ENCODE assay signal across 29 cellular contexts in genomic region chr12:123654129-123654701, GRCh38.
"Had no signal": no experiment of that assay in that cellular context is flagged by ENCODE, and none has a peak within 500 bp of the region (broad histone marks: within the 10 kb centered on the region; RNA-seq: fewer than 3 reads in every experiment).

No MANE protein-coding gene starts in this region.

- H3K4me3 ChIP-seq: ascending aorta, body of pancreas, breast epithelium, coronary artery, PC-9 had no signal

- H3K9me3 Mint-ChIP-seq: activated CD4-positive, alpha-beta memory T cell treated with anti-CD3 and anti-CD28 coated beads for 36 hours; activated CD4-positive, alpha-beta T cell treated with anti-CD3 and anti-CD28 coated beads, Interleukin-2, amount 10 ng/mL, durations not matched to agents 24 days and 14 days; activated naive CD4-positive, alpha-beta T cell treated with anti-CD3 and anti-CD28 coated beads for 36 hours; activated naive CD4-positive, alpha-beta T cell treated with anti-CD3 and anti-CD28 coated beads, Interleukin-2, amount 50 U/mL, for 72 hours; activated T-cell treated with anti-CD3 and anti-CD28 coated beads, Interleukin-2, amount 50 U/mL, for 24 hours; activated T-helper 1 cell treated with anti-CD3 and anti-CD28 coated beads, Interleukin-12 subunit alpha, Interleukin-12 subunit beta, Interleukin-2, Interleukin-4 antibody, amounts not matched to agents 30 ng/mL and 10 ng/mL and 1 ng/mL, durations not matched to agents 14 hours and 24 hours and 36 hours; T-cell had no signal

- FAIRE-seq: RCC 7860, TTC549 had no signal

- H3K27ac Mint-ChIP-seq: activated CD4-positive, alpha-beta memory T cell treated with anti-CD3 and anti-CD28 coated beads for 36 hours; activated CD4-positive, alpha-beta T cell treated with anti-CD3 and anti-CD28 coated beads, Interleukin-2, amount 10 ng/mL, durations not matched to agents 24 days and 14 days; activated naive CD4-positive, alpha-beta T cell treated with anti-CD3 and anti-CD28 coated beads for 36 hours; activated naive CD4-positive, alpha-beta T cell treated with anti-CD3 and anti-CD28 coated beads, Interleukin-2, amount 50 U/mL, for 72 hours; activated T-cell treated with anti-CD3 and anti-CD28 coated beads, Interleukin-2, amount 50 U/mL, for 24 hours; activated T-helper 1 cell treated with anti-CD3 and anti-CD28 coated beads, Interleukin-12 subunit alpha, Interleukin-12 subunit beta, Interleukin-2, Interleukin-4 antibody, amounts not matched to agents 30 ng/mL and 10 ng/mL and 1 ng/mL, durations not matched to agents 14 hours and 24 hours and 36 hours had no signal

- DNase-seq: activated CD4-positive, alpha-beta memory T cell treated with anti-CD3 and anti-CD28 coated beads for 36 hours; activated CD4-positive, alpha-beta T cell treated with anti-CD3 and anti-CD28 coated beads, Interleukin-2, amount 10 ng/mL, durations not matched to agents 24 days and 14 days; activated gamma-delta T cell treated with Interleukin-2 at 50 U/mL for 16 hours; activated naive CD4-positive, alpha-beta T cell treated with anti-CD3 and anti-CD28 coated beads for 36 hours; activated T-cell treated with anti-CD3 and anti-CD28 coated beads, Interleukin-2, amount 50 U/mL, for 24 hours; amygdala; body of pancreas; NCI-H1105; NCI-H1436; NCI-H1694; NCI-H1930; NCI-H2081 treated with DMSO at 0.1 percent for 48 hours; NCI-H226; NCI-H446 treated with DMSO at 0.1 percent for 48 hours; NCI-H524; NK-92 treated with Interleukin-12 subunit alpha and Interleukin-12 subunit beta, amount 100 ng/mL, for 24 hours; PC-9; SIG-M5; T-cell had no signal

- H3K9me3 ChIP-seq: ascending aorta, body of pancreas, breast epithelium had no signal

- H3K27me3 ChIP-seq: ascending aorta, body of pancreas, breast epithelium had no signal

- ATAC-seq: activated naive CD4-positive, alpha-beta T cell treated with anti-CD3 and anti-CD28 coated beads, Interleukin-2, amount 50 U/mL, for 72 hours; body of pancreas; Right ventricle myocardium inferior; SK-N-SH treated with all-trans-retinoic acid at 6 μM for 48 hours; T-cell had no signal

- H2AFZ ChIP-seq: PC-9 had no signal

- H3K36me3 ChIP-seq: breast epithelium had no signal

- H3K4me1 ChIP-seq: ascending aorta, body of pancreas, breast epithelium had no signal

- H3K27me3 Mint-ChIP-seq: activated CD4-positive, alpha-beta memory T cell treated with anti-CD3 and anti-CD28 coated beads for 36 hours; activated CD4-positive, alpha-beta T cell treated with anti-CD3 and anti-CD28 coated beads, Interleukin-2, amount 10 ng/mL, durations not matched to agents 24 days and 14 days; activated T-cell treated with anti-CD3 and anti-CD28 coated beads, Interleukin-2, amount 50 U/mL, for 24 hours; T-cell had no signal

- H3K4me2 ChIP-seq: PC-9 had no signal

- H3K27ac ChIP-seq: ascending aorta, body of pancreas, breast epithelium, coronary artery, PC-9, RWPE1 had no signal

- H3K4me3 Mint-ChIP-seq: activated CD4-positive, alpha-beta memory T cell treated with anti-CD3 and anti-CD28 coated beads for 36 hours; activated CD4-positive, alpha-beta T cell treated with anti-CD3 and anti-CD28 coated beads, Interleukin-2, amount 10 ng/mL, durations not matched to agents 24 days and 14 days; activated naive CD4-positive, alpha-beta T cell treated with anti-CD3 and anti-CD28 coated beads for 36 hours; activated T-cell treated with anti-CD3 and anti-CD28 coated beads, Interleukin-2, amount 50 U/mL, for 24 hours; activated T-helper 1 cell treated with anti-CD3 and anti-CD28 coated beads, Interleukin-12 subunit alpha, Interleukin-12 subunit beta, Interleukin-2, Interleukin-4 antibody, amounts not matched to agents 30 ng/mL and 10 ng/mL and 1 ng/mL, durations not matched to agents 14 hours and 24 hours and 36 hours; T-cell had no signal
